ENCODE assay signal across 18 cellular contexts in the genomic region with DNA sequence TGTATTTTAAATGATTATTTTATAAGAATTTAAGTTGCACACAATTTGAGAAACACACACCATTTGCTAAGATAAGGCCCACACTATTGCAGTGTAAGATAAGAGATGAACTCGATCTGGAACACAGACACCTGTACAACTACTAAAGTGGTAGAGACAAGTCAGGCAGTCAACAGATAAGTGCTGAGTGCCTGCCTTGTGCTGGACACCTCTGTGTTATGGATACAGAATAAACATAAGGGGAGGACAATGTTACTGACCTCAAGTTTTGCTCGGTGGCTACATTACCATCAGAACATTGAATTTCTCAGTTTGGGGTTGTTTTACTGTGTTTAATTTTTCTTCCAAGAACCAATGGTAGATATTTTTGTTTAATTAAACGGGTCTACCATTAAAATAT.
"Had no signal": no experiment of that assay in that cellular context is flagged by ENCODE, and none has a peak within 500 bp of the region (broad histone marks: within the 10 kb centered on the region; RNA-seq: fewer than 3 reads in every experiment).

No MANE protein-coding gene starts in this region.

- H3K27ac ChIP-seq: HL-60, SJCRH30 had no signal

- H3K27me3 ChIP-seq: SJCRH30 had no signal

- H3K4me3 ChIP-seq: SJCRH30 had no signal

- DNase-seq: KBM-7, MV-4-11, NCI-H1092, NCI-H1105 treated with DMSO at 0.1 percent for 48 hours, NCI-H1417 treated with DMSO at 0.1 percent for 48 hours, NCI-H146, NCI-H1694 treated with DMSO at 0.1 percent for 48 hours, NCI-H1930, NCI-H2081, NCI-H2107, NCI-H2227 treated with DMSO at 0.1 percent for 48 hours, NCI-H524, NCI-H526 treated with DMSO at 0.1 percent for 48 hours, NCI-H748 treated with DMSO at 0.1 percent for 48 hours, RPMI8226, SHP77 treated with DMSO at 0.1 percent for 48 hours had no signal

- H3K9me3 ChIP-seq: SJCRH30 had no signal

- H3K36me3 ChIP-seq: SJCRH30 had no signal
